In the genomic region with DNA sequence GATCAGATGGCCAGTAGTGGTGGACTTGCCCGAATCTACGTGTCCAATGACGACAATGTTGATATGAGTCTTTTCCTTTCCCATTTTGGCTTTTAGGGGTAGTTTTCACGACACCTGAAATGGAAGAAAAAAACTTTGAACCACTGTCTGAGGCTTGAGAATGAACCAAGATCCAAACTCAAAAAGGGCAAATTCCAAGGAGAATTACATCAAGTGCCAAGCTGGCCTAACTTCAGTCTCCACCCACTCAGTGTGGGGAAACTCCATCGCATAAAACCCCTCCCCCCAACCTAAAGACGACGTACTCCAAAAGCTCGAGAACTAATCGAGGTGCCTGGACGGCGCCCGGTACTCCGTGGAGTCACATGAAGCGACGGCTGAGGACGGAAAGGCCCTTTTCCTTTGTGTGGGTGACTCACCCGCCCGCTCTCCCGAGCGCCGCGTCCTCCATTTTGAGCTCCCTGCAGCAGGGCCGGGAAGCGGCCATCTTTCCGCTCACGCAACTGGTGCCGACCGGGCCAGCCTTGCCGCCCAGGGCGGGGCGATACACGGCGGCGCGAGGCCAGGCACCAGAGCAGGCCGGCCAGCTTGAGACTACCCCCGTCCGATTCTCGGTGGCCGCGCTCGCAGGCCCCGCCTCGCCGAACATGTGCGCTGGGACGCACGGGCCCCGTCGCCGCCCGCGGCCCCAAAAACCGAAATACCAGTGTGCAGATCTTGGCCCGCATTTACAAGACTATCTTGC, we compare ENCODE assay signal across 8 cellular contexts. TPM values are rescaled to one million over a fixed set of nuclear protein-coding genes. Genes with fewer than 3 reads are reported as not detected.
A peak's percentile ranks its signal among the peaks of the same experiment; 100 is the strongest.
DNase-seq lines count a peak whose midpoint lies in the region; ATAC-seq, FAIRE-seq and TF ChIP-seq lines count a peak whose summit lies in the region.

No MANE protein-coding gene starts in this region.

- no peaks in the 10 kb centered on the region for H3K9me3 ChIP-seq in CD8-positive, alpha-beta T cell (ENCODE audit: low read length)
- no peaks in the 10 kb centered on the region for H3K9me3 ChIP-seq in Panc1 (ENCODE audit: control insufficient read depth, insufficient read depth, low read depth, low read length)
- no peaks in the 10 kb centered on the region for H3K9me3 ChIP-seq in naive thymus-derived CD4-positive, alpha-beta T cell (ENCODE audit: control insufficient read depth in 2 of 3, low read length in 3 of 3)

- POLR2A ChIA-PET in CD8-positive, alpha-beta T cell (lab: Charles Lee), result interaction anchor here (0.6 to 10.2 kb wide), 23 partner anchors 8 to 1764 kb away, joined by 3 to 112 read pairs (median 6); partner anchors contain the start of genes CGAS, MTO1, SLC17A5 and TMEM30A
- POLR2A ChIA-PET in Panc1 (lab: Charles Lee), result interaction anchor here (0.5 to 2.7 kb wide), 12 partner anchors 29 to 1738 kb away, joined by 3 to 31 read pairs (median 6); partner anchors contain the start of gene SLC17A5
- POLR2A ChIA-PET in naive thymus-derived CD4-positive, alpha-beta T cell (lab: Charles Lee), result interaction anchor here (0.5 to 8.9 kb wide), 24 partner anchors 8 to 1762 kb away, joined by 3 to 183 read pairs (median 6); partner anchors contain the start of genes CGAS, COX7A2, MTO1 and SLC17A5

- intact Hi-C loops in CD8-positive, alpha-beta T cell (cut with DNase I, micrococcal nuclease), result loop anchor here (2.0 to 10.0 kb wide), 5 partner anchors 65 to 1725 kb away; partner anchors contain the start of genes COX7A2 (in 1 of the 2), KCNQ5 (in 1 of the 2) and SLC17A5 (in 1 of the 2)
- intact Hi-C loops in Panc1 (cut with micrococcal nuclease; ENCODE audit: unreplicated experiment), result loop anchor here (2.0 kb wide), 1 partner anchor 61 kb away; no protein-coding TSS in a partner anchor
- intact Hi-C loops in activated T-helper 1 cell treated with anti-CD3 and anti-CD28 coated beads, Interleukin-12 subunit alpha, Interleukin-12 subunit beta, Interleukin-2, Interleukin-4 antibody, amounts not matched to agents 30 ng/mL and 10 ng/mL and 1 ng/mL, durations not matched to agents 14 hours and 24 hours and 36 hours (cut with micrococcal nuclease), result loop anchor here (2.0 to 10.0 kb wide), 3 partner anchors 205 to 1765 kb away; partner anchors contain the start of genes COX7A2 and TMEM30A
- intact Hi-C loops in naive thymus-derived CD4-positive, alpha-beta T cell (cut with micrococcal nuclease), result loop anchor here (2.0 to 10.0 kb wide), 6 partner anchors 59 to 1765 kb away; partner anchors contain the start of genes KCNQ5 (in 2 of the 2), MTO1 (in 1 of the 2) and TMEM30A (in 1 of the 2)

- in situ Hi-C loops in Panc1 (cut with HindIII; ENCODE audit: low pct_unique_long_range_greater_than_20kb, low sequenced_read_pairs), result no loop called here

- H3K4me1 ChIP-seq in CD8-positive, alpha-beta T cell (ENCODE audit: insufficient read depth, low read length), result peaks cover 55% of the 10 kb centered on the region
- H3K4me1 ChIP-seq in Panc1 (ENCODE audit: control insufficient read depth, insufficient read depth, low read length), result peaks cover 39% of the 10 kb centered on the region
- peaks cover 44 to 54% of the 10 kb centered on the region in 2 donors for H3K4me1 ChIP-seq in naive thymus-derived CD4-positive, alpha-beta T cell (ENCODE audit: control insufficient read depth in 2 of 2, insufficient read depth in 2 of 2, low read length in 2 of 2)

- no TSS peak for BruUV-seq in Panc1 (replicated peaks; lab: Mats Ljungman, UMichigan)

- no peak for TF ChIP-seq CTCF in CD8-positive, alpha-beta T cell (IDR thresholded peaks at IDR 0.05)
- no peak for TF ChIP-seq CTCF in Panc1 (IDR thresholded peaks at IDR 0.05)

- CTCF ChIA-PET in CD8-positive, alpha-beta T cell (lab: Charles Lee), result interaction anchor here (0.6 to 13.3 kb wide), 4 partner anchors 45 to 133 kb away, joined by 3 to 288 read pairs (median 6); partner anchors contain the start of gene SLC17A5
- CTCF ChIA-PET in Panc1 (lab: Charles Lee), result no interaction called here
- CTCF ChIA-PET in naive thymus-derived CD4-positive, alpha-beta T cell (lab: Charles Lee), result interaction anchor here (0.5 to 3.5 kb wide), 5 partner anchors 59 to 213 kb away, joined by 3 to 18 read pairs (median 5); partner anchors contain the start of gene MTO1

- peak; percentile 54 to 83 (median 77) for DNase-seq in CD8-positive, alpha-beta T cell
- DNase-seq in Panc1 (ENCODE audit: low read depth, low spot score), result no peak
- peak; percentile 73 for DNase-seq in activated T-helper 1 cell treated with anti-CD3 and anti-CD28 coated beads, Interleukin-12 subunit alpha, Interleukin-12 subunit beta, Interleukin-2, Interleukin-4 antibody, amounts not matched to agents 30 ng/mL and 10 ng/mL and 1 ng/mL, durations not matched to agents 14 hours and 24 hours and 36 hours (ENCODE audit: low spot score)
- peak; percentile 79 for DNase-seq in fibroblast of gingiva (ENCODE audit: low read depth)
- peak; percentile 57 to 86 (median 73) for DNase-seq in naive thymus-derived CD4-positive, alpha-beta T cell
- DNase-seq in stimulated activated CD8-positive, alpha-beta memory T cell treated with anti-CD3 and anti-CD28 coated beads, Interleukin-7, amount 100 ng/mL, for 4 hours (ENCODE audit: low read depth in 2 of 2), result peak; percentile 74 to 77
- DNase-seq in H54 (ENCODE audit: insufficient read length, low spot score), result no peak

- FAIRE-seq in H54 (lab: Jason Lieb, UNC), result no peak

- peaks cover 40% of the 10 kb centered on the region for H3K36me3 ChIP-seq in CD8-positive, alpha-beta T cell (ENCODE audit: insufficient read depth, low read length)
- peaks cover 38% of the 10 kb centered on the region for H3K36me3 ChIP-seq in Panc1 (ENCODE audit: control insufficient read depth, insufficient read depth, low read length)
- H3K36me3 ChIP-seq in naive thymus-derived CD4-positive, alpha-beta T cell (ENCODE audit: control insufficient read depth in 2 of 3, insufficient read depth in 3 of 3, low read length in 3 of 3), result peaks cover 12 to 47% (median 30%) of the 10 kb centered on the region in 3 experiments

- peak overlapping the region; percentile 97 for H3K27ac Mint-ChIP-seq in CD8-positive, alpha-beta T cell
- peak overlapping the region; percentile 91 for H3K27ac Mint-ChIP-seq in activated T-helper 1 cell treated with anti-CD3 and anti-CD28 coated beads, Interleukin-12 subunit alpha, Interleukin-12 subunit beta, Interleukin-2, Interleukin-4 antibody, amounts not matched to agents 30 ng/mL and 10 ng/mL and 1 ng/mL, durations not matched to agents 14 hours and 24 hours and 36 hours
- peak overlapping the region; percentile 94 to 99 (median 97) for H3K27ac Mint-ChIP-seq in naive thymus-derived CD4-positive, alpha-beta T cell

- H3K27me3 Mint-ChIP-seq in CD8-positive, alpha-beta T cell (ENCODE audit: low read depth), result no peaks in the 10 kb centered on the region
- H3K27me3 Mint-ChIP-seq in activated T-helper 1 cell treated with anti-CD3 and anti-CD28 coated beads, Interleukin-12 subunit alpha, Interleukin-12 subunit beta, Interleukin-2, Interleukin-4 antibody, amounts not matched to agents 30 ng/mL and 10 ng/mL and 1 ng/mL, durations not matched to agents 14 hours and 24 hours and 36 hours (ENCODE audit: insufficient read depth), result peaks cover 5% of the 10 kb centered on the region
- H3K27me3 Mint-ChIP-seq in naive thymus-derived CD4-positive, alpha-beta T cell, result peaks cover 0 to 10% (median 0%) of the 10 kb centered on the region in 5 donors

- H3K4me3 ChIP-seq in CD8-positive, alpha-beta T cell (ENCODE audit: low read depth, low read length), result peak overlapping the region; percentile 99
- H3K4me3 ChIP-seq in Panc1 (ENCODE audit: low read depth in 2 of 2, low read length in 2 of 2), result peak overlapping the region; percentile 86 to 91
- peak overlapping the region; percentile 98 for H3K4me3 ChIP-seq in naive thymus-derived CD4-positive, alpha-beta T cell (ENCODE audit: low read length)

- H3K4me1 Mint-ChIP-seq in CD8-positive, alpha-beta T cell (ENCODE audit: low read depth), result peaks cover 69% of the 10 kb centered on the region
- H3K4me1 Mint-ChIP-seq in activated T-helper 1 cell treated with anti-CD3 and anti-CD28 coated beads, Interleukin-12 subunit alpha, Interleukin-12 subunit beta, Interleukin-2, Interleukin-4 antibody, amounts not matched to agents 30 ng/mL and 10 ng/mL and 1 ng/mL, durations not matched to agents 14 hours and 24 hours and 36 hours (ENCODE audit: low read depth), result peaks cover 35% of the 10 kb centered on the region
- H3K4me1 Mint-ChIP-seq in naive thymus-derived CD4-positive, alpha-beta T cell, result peaks cover 17 to 79% (median 65%) of the 10 kb centered on the region in 7 donors

- H3K27me3 ChIP-seq in CD8-positive, alpha-beta T cell (ENCODE audit: insufficient read depth, low read length), result no peaks in the 10 kb centered on the region
- no peaks in the 10 kb centered on the region for H3K27me3 ChIP-seq in Panc1 (ENCODE audit: control insufficient read depth, insufficient read depth, low read length)
- no peaks in the 10 kb centered on the region for H3K27me3 ChIP-seq in naive thymus-derived CD4-positive, alpha-beta T cell (ENCODE audit: control insufficient read depth in 2 of 2, insufficient read depth in 2 of 2, low read length in 2 of 2)

- peak overlapping the region; percentile 97 for H3K27ac ChIP-seq in CD8-positive, alpha-beta T cell (ENCODE audit: low read depth, low read length)
- peak overlapping the region; percentile 98 for H3K27ac ChIP-seq in Panc1 (ENCODE audit: low read length)
- peak overlapping the region; percentile 98 for H3K27ac ChIP-seq in naive thymus-derived CD4-positive, alpha-beta T cell (ENCODE audit: low read depth, low read length)

- H3K36me3 Mint-ChIP-seq in CD8-positive, alpha-beta T cell, result peaks cover 61% of the 10 kb centered on the region
- H3K36me3 Mint-ChIP-seq in activated T-helper 1 cell treated with anti-CD3 and anti-CD28 coated beads, Interleukin-12 subunit alpha, Interleukin-12 subunit beta, Interleukin-2, Interleukin-4 antibody, amounts not matched to agents 30 ng/mL and 10 ng/mL and 1 ng/mL, durations not matched to agents 14 hours and 24 hours and 36 hours (ENCODE audit: low read depth), result peaks cover 55% of the 10 kb centered on the region
- H3K36me3 Mint-ChIP-seq in naive thymus-derived CD4-positive, alpha-beta T cell, result peaks cover 13 to 47% (median 37%) of the 10 kb centered on the region in 5 donors

- ATAC-seq in CD8-positive, alpha-beta T cell, result peak; percentile 10
- ATAC-seq in HG02588 (IDR thresholded peaks at IDR 0.05; ENCODE audit: unreplicated experiment) (peak; percentile 15), Panc1 (peak; percentile 43)
- peak; percentile 43 for ATAC-seq in naive thymus-derived CD4-positive, alpha-beta T cell

- TF ChIP-seq POLR2A in H54 (IDR thresholded peaks at IDR 0.05; ENCODE audit: low read depth, low read length), result no peak; the same call in 1 of the 2 replicates

- H3K9me3 Mint-ChIP-seq in CD8-positive, alpha-beta T cell, result no peaks in the 10 kb centered on the region
- H3K9me3 Mint-ChIP-seq in activated T-helper 1 cell treated with anti-CD3 and anti-CD28 coated beads, Interleukin-12 subunit alpha, Interleukin-12 subunit beta, Interleukin-2, Interleukin-4 antibody, amounts not matched to agents 30 ng/mL and 10 ng/mL and 1 ng/mL, durations not matched to agents 14 hours and 24 hours and 36 hours, result no peaks in the 10 kb centered on the region
- peaks cover 0 to 14% (median 0%) of the 10 kb centered on the region in 11 donors for H3K9me3 Mint-ChIP-seq in naive thymus-derived CD4-positive, alpha-beta T cell

- H3K4me3 Mint-ChIP-seq in CD8-positive, alpha-beta T cell, result peak overlapping the region; percentile 92
- peak overlapping the region; percentile 88 for H3K4me3 Mint-ChIP-seq in activated T-helper 1 cell treated with anti-CD3 and anti-CD28 coated beads, Interleukin-12 subunit alpha, Interleukin-12 subunit beta, Interleukin-2, Interleukin-4 antibody, amounts not matched to agents 30 ng/mL and 10 ng/mL and 1 ng/mL, durations not matched to agents 14 hours and 24 hours and 36 hours
- H3K4me3 Mint-ChIP-seq in naive thymus-derived CD4-positive, alpha-beta T cell, result peak overlapping the region; percentile 89 to 99 (median 94)

RNA-seq across cellular contexts. Expression of gene EEF1A1, which starts 0.7 kb away (rescaled TPM):
- over 10,000 TPM; 16,418 to 17,118 TPM for total RNA-seq in CD8-positive, alpha-beta T cell
- 10,069 TPM for total RNA-seq in Panc1 (2021; ENCODE audit: unreplicated experiment)
- polyA plus RNA-seq in Panc1 (2012; ENCODE audit: insufficient read length), result 8,925 TPM
- total RNA-seq in activated T-helper 1 cell treated with anti-CD3 and anti-CD28 coated beads, Interleukin-12 subunit alpha, Interleukin-12 subunit beta, Interleukin-2, Interleukin-4 antibody, amounts not matched to agents 30 ng/mL and 10 ng/mL and 1 ng/mL, durations not matched to agents 14 hours and 24 hours and 36 hours, result 8,439 and 8,694 TPM in 2 replicates
- total RNA-seq in naive thymus-derived CD4-positive, alpha-beta T cell, result over 10,000 TPM in 4 of 5 experiments, 1,000 to 10,000 TPM in 1; 8,219 to 15,585 (median 15,428) TPM
- over 10,000 TPM; 14,298 to 15,495 TPM for polyA plus RNA-seq in naive thymus-derived CD4-positive, alpha-beta T cell

RNA-seq across cellular contexts. Expression of gene MTO1, which starts 58.6 kb away (rescaled TPM):
- 10 to 100 TPM; 35.7 to 37.0 TPM for total RNA-seq in CD8-positive, alpha-beta T cell
- 57.9 TPM for total RNA-seq in Panc1 (2021; ENCODE audit: unreplicated experiment)
- 34.9 TPM for polyA plus RNA-seq in Panc1 (2012; ENCODE audit: insufficient read length)
- 33.3 and 45.8 TPM in 2 replicates for total RNA-seq in activated T-helper 1 cell treated with anti-CD3 and anti-CD28 coated beads, Interleukin-12 subunit alpha, Interleukin-12 subunit beta, Interleukin-2, Interleukin-4 antibody, amounts not matched to agents 30 ng/mL and 10 ng/mL and 1 ng/mL, durations not matched to agents 14 hours and 24 hours and 36 hours
- total RNA-seq in naive thymus-derived CD4-positive, alpha-beta T cell, result 10 to 100 TPM; 43.5 to 92.0 (median 48.6) TPM
- polyA plus RNA-seq in naive thymus-derived CD4-positive, alpha-beta T cell, result 10 to 100 TPM; 27.2 to 37.8 TPM

Comparison
In these comparisons a context has a peak if more than half of its experiments do, and no peak if none do; other contexts are left out.
1. DNase-seq: peak in CD8-positive, alpha-beta T cell (7 of 7), activated T-helper 1 cell treated with anti-CD3 and anti-CD28 coated beads, Interleukin-12 subunit alpha, Interleukin-12 subunit beta, Interleukin-2, Interleukin-4 antibody, amounts not matched to agents 30 ng/mL and 10 ng/mL and 1 ng/mL, durations not matched to agents 14 hours and 24 hours and 36 hours (single experiment), fibroblast of gingiva (single experiment), naive thymus-derived CD4-positive, alpha-beta T cell (9 of 9) and stimulated activated CD8-positive, alpha-beta memory T cell treated with anti-CD3 and anti-CD28 coated beads, Interleukin-7, amount 100 ng/mL, for 4 hours (2 of 2); none in Panc1 (single experiment) and H54 (single experiment).
2. Peak in every context shown above with its lines, with median percentiles within 50 percentile points of each other: ATAC-seq, H3K27ac ChIP-seq, H3K4me3 ChIP-seq, H3K27ac Mint-ChIP-seq and H3K4me3 Mint-ChIP-seq.